Comparison of ENCODE assay signal across 20 cellular contexts in the genomic region with DNA sequence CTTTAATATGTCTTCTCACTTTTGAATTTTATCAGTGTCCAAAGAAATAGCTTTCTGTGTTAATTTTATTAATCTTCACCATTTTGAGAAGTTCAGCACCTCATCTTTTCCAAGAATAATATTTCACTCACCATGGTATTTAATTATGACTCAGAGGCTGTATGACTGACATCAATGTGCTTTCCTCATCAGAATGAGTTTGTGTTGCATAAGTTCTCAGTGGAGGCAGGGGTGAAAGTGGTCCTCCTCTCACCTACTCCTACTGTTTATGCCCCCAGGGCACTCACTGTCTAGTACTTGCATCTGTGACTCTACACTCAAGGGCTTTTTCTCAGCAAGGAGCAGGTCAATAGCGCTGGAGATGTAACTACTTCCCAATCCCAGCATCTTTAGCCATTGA.
A peak's percentile ranks its signal among the peaks of the same experiment; 100 is the strongest.
DNase-seq lines count a peak whose midpoint lies in the region; ATAC-seq and TF ChIP-seq lines count a peak whose summit lies in the region.
"Had no signal": no experiment of that assay in that cellular context is flagged by ENCODE, and none has a peak within 500 bp of the region (broad histone marks: within the 10 kb centered on the region; RNA-seq: fewer than 3 reads in every experiment).

No MANE protein-coding gene starts in this region.

- DNase-seq in Caki2 (ENCODE audit: low read depth), result peak; percentile 2
- DNase-seq in NCI-H226, result peak; percentile 72
- DNase-seq in choroid plexus epithelial cell (ENCODE audit: low read depth), result peak; percentile 65
- no peak for DNase-seq in omental fat pad (ENCODE audit: low spot score)
- no peak for DNase-seq in transverse colon
- DNase-seq in NCI-H2029 treated with DMSO at 0.1 percent for 48 hours (lab: John Stamatoyannopoulos, UW), result no peak
- no peak for DNase-seq in A673 (ENCODE audit: low spot score)
- DNase-seq: activated CD4-positive, alpha-beta T cell treated with anti-CD3 and anti-CD28 coated beads, Interleukin-2, amount 10 ng/mL, durations not matched to agents 7 days and 5 days; Calu3; cerebellar nuclear complex; glutamatergic neuron; immature natural killer cell; Kasumi-1; mesendoderm; NCI-H524; nephron progenitor cell; retina; stomach had no signal

- H3K9me3 ChIP-seq in transverse colon (no peaks in the 10 kb centered on the region), A673 (ENCODE audit: low read depth, low read length, poor library complexity, severe bottlenecking) (no peaks in the 10 kb centered on the region)
- H3K9me3 ChIP-seq: stomach had no signal

- no peak for TF ChIP-seq CTCF in choroid plexus epithelial cell (conservative IDR thresholded peaks at IDR 0.05; ENCODE audit: low read depth, low read length)
- TF ChIP-seq CTCF in omental fat pad (IDR thresholded peaks at IDR 0.05), result no peak
- TF ChIP-seq CTCF in transverse colon (IDR thresholded peaks at IDR 0.05), result no peak
- no peak for TF ChIP-seq CTCF in A673 (conservative IDR thresholded peaks at IDR 0.05; ENCODE audit: low read depth, low read length)

- H3K27me3 ChIP-seq in transverse colon (no peaks in the 10 kb centered on the region), A673 (replicated peaks; ENCODE audit: insufficient read depth, low read depth, low read length, poor library complexity) (no peaks in the 10 kb centered on the region)
- H3K27me3 ChIP-seq: stomach had no signal

- WGBS in transverse colon (ENCODE audit: low coverage in 1 of 2), 2 donors, result 60 to 85% methylated on average over 1 of the region's 1 CpG

- POLR2A ChIA-PET in A673 (lab: Charles Lee; ENCODE audit: low non-redundant PET), result no interaction called here

- no peak for TF ChIP-seq POLR2A in transverse colon (IDR thresholded peaks at IDR 0.05)

- no peak for TF ChIP-seq EP300 in transverse colon (IDR thresholded peaks at IDR 0.05; ENCODE audit: low read depth)

- BruUV-seq in A673 (replicated peaks; lab: Mats Ljungman, UMichigan), result no TSS peak

- H3K4me1 ChIP-seq in transverse colon, result no peaks in the 10 kb centered on the region
- peaks cover 7% of the 10 kb centered on the region for H3K4me1 ChIP-seq in A673 (ENCODE audit: insufficient read depth, low read length, poor library complexity, severe bottlenecking)
- H3K4me1 ChIP-seq: stomach had no signal

- in situ Hi-C loops in Caki2 (cut with HindIII; ENCODE audit: low pct_unique_long_range_greater_than_20kb, low sequenced_read_pairs) (no loop called here), transverse colon (cut with MboI; ENCODE audit: low pct_ligation_motif_present in 1 of 4, low pct_unique_long_range_greater_than_20kb in 1 of 4, low sequenced_read_pairs in 3 of 4) (no loop called here)

- H3K4me3 ChIP-seq in choroid plexus epithelial cell (ENCODE audit: low read depth, low read length) (no peak overlapping the region), transverse colon (no peak overlapping the region), A673 (ENCODE audit: low read depth, low read length, poor library complexity, severe bottlenecking) (no peak overlapping the region)
- H3K4me3 ChIP-seq: stomach had no signal

- no peaks in the 10 kb centered on the region for H3K36me3 ChIP-seq in transverse colon
- H3K36me3 ChIP-seq in A673 (ENCODE audit: insufficient read depth, low read length, poor library complexity, severe bottlenecking), result no peaks in the 10 kb centered on the region
- H3K36me3 ChIP-seq: stomach had no signal

- intact Hi-C loops in transverse colon (cut with DNase I; ENCODE audit: low total_unique reads) (no loop called here), A673 (cut with micrococcal nuclease; ENCODE audit: unreplicated experiment) (no loop called here)

- H3K27ac ChIP-seq in transverse colon, result no peak overlapping the region
- no peak overlapping the region for H3K27ac ChIP-seq in A673 (ENCODE audit: low read depth, low read length, poor library complexity, severe bottlenecking)
- H3K27ac ChIP-seq: stomach had no signal

- CTCF ChIA-PET in A673 (lab: Charles Lee), result no interaction called here

- ATAC-seq in omental fat pad (ENCODE audit: low FRiP score) (peak; percentile 73), GM21825 (IDR thresholded peaks at IDR 0.05; ENCODE audit: unreplicated experiment) (no peak)
- ATAC-seq: activated naive CD4-positive, alpha-beta T cell treated with anti-CD3 and anti-CD28 coated beads, Interleukin-2, amount 50 U/mL, for 72 hours had no signal

Comparison
In these comparisons a context has a peak if more than half of its experiments do, and no peak if none do; other contexts are left out.
1. DNase-seq: peak in Caki2 (single experiment), NCI-H226 (single experiment) and choroid plexus epithelial cell (single experiment); none in omental fat pad (single experiment), transverse colon (single experiment), NCI-H2029 treated with DMSO at 0.1 percent for 48 hours (single experiment) and A673 (single experiment).